ENCODE assay signal across 27 cellular contexts in genomic region chr5:2633992-2634391, GRCh38.
"Had no signal": no experiment of that assay in that cellular context is flagged by ENCODE, and none has a peak within 500 bp of the region (broad histone marks: within the 10 kb centered on the region; RNA-seq: fewer than 3 reads in every experiment).

No MANE protein-coding gene starts in this region.

- H3K4me1 ChIP-seq: Peyer's patch had no signal

- DNase-seq: activated CD4-positive, alpha-beta memory T cell treated with anti-CD3 and anti-CD28 coated beads for 36 hours; activated CD4-positive, alpha-beta T cell treated with anti-CD3 and anti-CD28 coated beads, Interleukin-2, amount 10 ng/mL, durations not matched to agents 7 days and 5 days; activated CD4-positive, CD25-positive, alpha-beta regulatory T cell; activated naive CD4-positive, alpha-beta T cell; activated T-cell treated with anti-CD3 and anti-CD28 coated beads for 4 hours; activated T-cell treated with anti-CD3 and anti-CD28 coated beads, Interleukin-2, amount 50 U/mL, for 72 hours; aorta; central memory CD4-positive, alpha-beta T cell; Karpas-422; NCI-H1048; NCI-H146; NCI-H1930; NCI-H2171; NCI-H2227 treated with DMSO at 0.1 percent for 48 hours; NCI-H526; NCI-H82; NK-92 treated with Interleukin-12 subunit alpha and Interleukin-12 subunit beta, amount 100 ng/mL, for 24 hours; OCI-M1; Peyer's patch; T-cell; T-helper 2 cell; T1000 had no signal

- H3K27me3 Mint-ChIP-seq: activated CD4-positive, alpha-beta memory T cell treated with anti-CD3 and anti-CD28 coated beads for 36 hours; activated CD4-positive, alpha-beta T cell treated with anti-CD3 and anti-CD28 coated beads, Interleukin-2, amount 10 ng/mL, durations not matched to agents 7 days and 5 days; activated naive CD4-positive, alpha-beta T cell treated with anti-CD3 and anti-CD28 coated beads, Interleukin-2, amount 50 U/mL, for 24 hours had no signal

- H3K4me3 ChIP-seq: K562, Peyer's patch, SK-N-MC had no signal

- H3K27me3 ChIP-seq: Peyer's patch had no signal

- H3K36me3 Mint-ChIP-seq: activated CD4-positive, alpha-beta memory T cell treated with anti-CD3 and anti-CD28 coated beads for 36 hours; activated naive CD4-positive, alpha-beta T cell treated with anti-CD3 and anti-CD28 coated beads, Interleukin-2, amount 50 U/mL, for 24 hours; T-cell had no signal

- H3K36me3 ChIP-seq: Peyer's patch had no signal

- ATAC-seq: activated T-cell treated with anti-CD3 and anti-CD28 coated beads, Interleukin-2, amount 50 U/mL, for 72 hours; T-cell had no signal

- H3K27ac ChIP-seq: Peyer's patch, SK-N-MC, VCaP had no signal

- H3K27ac Mint-ChIP-seq: activated CD4-positive, alpha-beta memory T cell treated with anti-CD3 and anti-CD28 coated beads for 36 hours; activated CD4-positive, alpha-beta T cell treated with anti-CD3 and anti-CD28 coated beads, Interleukin-2, amount 10 ng/mL, durations not matched to agents 7 days and 5 days; activated naive CD4-positive, alpha-beta T cell treated with anti-CD3 and anti-CD28 coated beads, Interleukin-2, amount 50 U/mL, for 24 hours; activated T-cell treated with anti-CD3 and anti-CD28 coated beads, Interleukin-2, amount 50 U/mL, for 72 hours; activated T-helper 2 cell treated with anti-CD3 and anti-CD28 coated beads, Interferon-gamma antibody, Interleukin-2, Interleukin-4, amounts not matched to agents 10 μg/mL and 5 μg/mL and 100 μg/mL, durations not matched to agents 14 hours and 24 hours and 36 hours; T-cell had no signal

- H3K4me3 Mint-ChIP-seq: activated CD4-positive, alpha-beta memory T cell treated with anti-CD3 and anti-CD28 coated beads for 36 hours; activated CD4-positive, alpha-beta T cell treated with anti-CD3 and anti-CD28 coated beads, Interleukin-2, amount 10 ng/mL, durations not matched to agents 7 days and 5 days; activated naive CD4-positive, alpha-beta T cell treated with anti-CD3 and anti-CD28 coated beads, Interleukin-2, amount 50 U/mL, for 24 hours; activated T-cell treated with anti-CD3 and anti-CD28 coated beads, Interleukin-2, amount 50 U/mL, for 72 hours; T-cell had no signal

- H3K4me1 Mint-ChIP-seq: activated CD4-positive, alpha-beta T cell treated with anti-CD3 and anti-CD28 coated beads, Interleukin-2, amount 10 ng/mL, durations not matched to agents 7 days and 5 days; activated naive CD4-positive, alpha-beta T cell treated with anti-CD3 and anti-CD28 coated beads, Interleukin-2, amount 50 U/mL, for 24 hours; T-cell had no signal

- H3K9me3 Mint-ChIP-seq: activated CD4-positive, alpha-beta memory T cell treated with anti-CD3 and anti-CD28 coated beads for 36 hours; activated naive CD4-positive, alpha-beta T cell treated with anti-CD3 and anti-CD28 coated beads, Interleukin-2, amount 50 U/mL, for 24 hours; activated T-cell treated with anti-CD3 and anti-CD28 coated beads, Interleukin-2, amount 50 U/mL, for 72 hours; activated T-helper 2 cell treated with anti-CD3 and anti-CD28 coated beads, Interferon-gamma antibody, Interleukin-2, Interleukin-4, amounts not matched to agents 10 μg/mL and 5 μg/mL and 100 μg/mL, durations not matched to agents 14 hours and 24 hours and 36 hours had no signal

- H3K9me3 ChIP-seq: Peyer's patch had no signal
